In the genomic region with DNA sequence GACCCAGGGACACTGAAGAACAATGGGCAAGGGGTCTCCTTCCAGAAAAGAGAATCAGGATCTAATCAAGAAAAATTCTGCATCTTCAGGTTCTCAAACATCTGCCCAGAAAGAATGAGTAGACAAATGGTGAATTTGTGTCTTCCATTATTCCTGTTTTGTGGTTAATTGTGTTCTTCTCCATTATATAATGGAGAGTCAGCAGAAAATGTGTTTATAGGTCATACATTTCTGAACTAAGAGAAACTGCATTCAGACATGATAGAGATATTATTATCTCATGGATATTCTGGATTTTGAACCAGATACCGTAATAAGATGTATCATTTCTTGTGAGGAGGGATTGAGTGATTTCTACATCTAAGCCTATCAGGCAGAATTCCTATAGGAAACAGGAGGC, we compare ENCODE assay signal across 7 cellular contexts.
"Had no signal": no experiment of that assay in that cellular context is flagged by ENCODE, and none has a peak within 500 bp of the region (broad histone marks: within the 10 kb centered on the region; RNA-seq: fewer than 3 reads in every experiment).

No MANE protein-coding gene starts in this region.

- H3K27ac Mint-ChIP-seq: IgD-negative memory B cell had no signal

- DNase-seq: KBM-7, KG1 had no signal

- H3K9ac ChIP-seq: KMS-11 had no signal

- H3K4me3 ChIP-seq: K562 had no signal

- ATAC-seq: K562 had no signal

- H3K27ac ChIP-seq: HL-60, KMS-11 had no signal

- H3K4me3 Mint-ChIP-seq: IgD-negative memory B cell had no signal

- H3K4me2 ChIP-seq: KMS-11 had no signal

- H3K27me3 Mint-ChIP-seq: IgD-negative memory B cell had no signal

- H3K36me3 Mint-ChIP-seq: IgD-negative memory B cell had no signal

- FAIRE-seq: HTR-8/SVneo, K562 had no signal

- H3K4me1 Mint-ChIP-seq: IgD-negative memory B cell had no signal
